In the genomic region with DNA sequence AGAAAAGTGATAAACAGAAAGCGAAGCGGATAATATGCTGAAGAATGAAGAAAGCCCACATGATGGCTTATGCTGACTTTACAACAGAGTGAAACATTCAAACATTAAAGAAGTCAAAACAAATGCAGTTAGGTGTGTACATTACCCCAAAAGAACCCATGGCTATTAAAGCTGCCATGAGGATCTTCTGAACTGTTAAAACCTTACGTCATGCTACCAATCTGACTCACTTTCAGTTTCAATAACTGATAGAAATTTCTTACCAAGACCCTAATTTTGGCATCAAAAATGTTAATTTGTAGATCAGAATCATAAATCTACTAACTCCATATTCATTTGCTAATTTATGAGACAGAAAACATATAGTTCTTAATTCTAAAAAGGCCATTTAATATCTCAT, we compare ENCODE assay signal across 13 cellular contexts. TPM values are rescaled to one million over a fixed set of nuclear protein-coding genes. Genes with fewer than 3 reads are reported as not detected.
DNase-seq lines count a peak whose midpoint lies in the region; ATAC-seq and FAIRE-seq lines count a peak whose summit lies in the region.
"Had no signal": no experiment of that assay in that cellular context is flagged by ENCODE, and none has a peak within 500 bp of the region (broad histone marks: within the 10 kb centered on the region; RNA-seq: fewer than 3 reads in every experiment).

No MANE protein-coding gene starts in this region.

- peaks cover 0 to 6% (median 0%) of the 10 kb centered on the region in 4 donors for H3K4me1 Mint-ChIP-seq in naive thymus-derived CD8-positive, alpha-beta T cell

- FAIRE-seq in RCC 7860 (lab: Jason Lieb, UNC) = no peak

- ATAC-seq in GM18517 (IDR thresholded peaks at IDR 0.05; ENCODE audit: unreplicated experiment) (peak; percentile 97), GM19455 (IDR thresholded peaks at IDR 0.05; ENCODE audit: unreplicated experiment) (peak; percentile 80), HG02884 (IDR thresholded peaks at IDR 0.05; ENCODE audit: unreplicated experiment) (peak; percentile 95), HG03571 (IDR thresholded peaks at IDR 0.05; ENCODE audit: unreplicated experiment) (peak; percentile 87)
- ATAC-seq in naive thymus-derived CD8-positive, alpha-beta T cell = no peak

- H3K36me3 Mint-ChIP-seq in naive thymus-derived CD8-positive, alpha-beta T cell = peaks cover 8 to 51% (median 26%) of the 10 kb centered on the region in 3 donors

- H3K9me3 Mint-ChIP-seq in naive thymus-derived CD8-positive, alpha-beta T cell = no peaks in the 10 kb centered on the region
- H3K9me3 Mint-ChIP-seq: activated naive CD4-positive, alpha-beta T cell treated with anti-CD3 and anti-CD28 coated beads, Interleukin-2, amount 10 ng/mL, durations not matched to agents 7 days and 5 days; dendritic cell treated with granulocyte-macrophage colony-stimulating factor and Interleukin-4, amounts not matched to agents 40 ng/mL and 50 ng/mL, for 4 days had no signal

- DNase-seq in stimulated activated CD4-positive, alpha-beta T cell treated with anti-CD3 and anti-CD28 coated beads, Interleukin-15, amount 100 ng/mL, for 24 hours = no peak
- DNase-seq in NCI-H226 (no peak), RCC 7860 (ENCODE audit: low spot score) (no peak)
- DNase-seq in naive thymus-derived CD8-positive, alpha-beta T cell = no peak
- DNase-seq: activated CD4-positive, CD25-positive, alpha-beta regulatory T cell treated with anti-CD3 and anti-CD28 coated beads, Interleukin-2, amount 50 U/mL, for 72 hours; activated naive CD4-positive, alpha-beta T cell treated with anti-CD3 and anti-CD28 coated beads, Interleukin-2, amount 10 ng/mL, durations not matched to agents 7 days and 5 days; COR-L47; NCI-H345 had no signal

- POLR2A ChIA-PET in naive thymus-derived CD8-positive, alpha-beta T cell (lab: Charles Lee) = no interaction called here

- peak overlapping the region in 2 of 10 donors; percentile 23 to 34 for H3K27ac Mint-ChIP-seq in naive thymus-derived CD8-positive, alpha-beta T cell
- H3K27ac Mint-ChIP-seq: activated naive CD4-positive, alpha-beta T cell treated with anti-CD3 and anti-CD28 coated beads, Interleukin-2, amount 10 ng/mL, durations not matched to agents 7 days and 5 days; dendritic cell treated with granulocyte-macrophage colony-stimulating factor and Interleukin-4, amounts not matched to agents 40 ng/mL and 50 ng/mL, for 4 days had no signal

- no peak overlapping the region for H3K4me3 Mint-ChIP-seq in naive thymus-derived CD8-positive, alpha-beta T cell
- H3K4me3 Mint-ChIP-seq: activated naive CD4-positive, alpha-beta T cell treated with anti-CD3 and anti-CD28 coated beads, Interleukin-2, amount 10 ng/mL, durations not matched to agents 7 days and 5 days; dendritic cell treated with granulocyte-macrophage colony-stimulating factor and Interleukin-4, amounts not matched to agents 40 ng/mL and 50 ng/mL, for 4 days had no signal

- H3K27me3 Mint-ChIP-seq in naive thymus-derived CD8-positive, alpha-beta T cell = no peaks in the 10 kb centered on the region
- H3K27me3 Mint-ChIP-seq: activated naive CD4-positive, alpha-beta T cell treated with anti-CD3 and anti-CD28 coated beads, Interleukin-2, amount 10 ng/mL, durations not matched to agents 7 days and 5 days; dendritic cell treated with granulocyte-macrophage colony-stimulating factor and Interleukin-4, amounts not matched to agents 40 ng/mL and 50 ng/mL, for 4 days had no signal

RNA-seq across cellular contexts. Expression of gene KICS2, which starts 29.1 kb away (rescaled TPM):
- 10 to 100 TPM; 24.4 to 25.3 TPM for total RNA-seq in naive thymus-derived CD8-positive, alpha-beta T cell
- polyA plus RNA-seq in naive thymus-derived CD8-positive, alpha-beta T cell = 10 to 100 TPM in 2 of 3 donors, 1 to 10 TPM in 1; 9.8 to 14.3 (median 10.5) TPM

Comparison
In these comparisons a context has a peak if more than half of its experiments do, and no peak if none do; other contexts are left out.
1. ATAC-seq: peak in GM18517 (single experiment), GM19455 (single experiment), HG02884 (single experiment) and HG03571 (single experiment); none in naive thymus-derived CD8-positive, alpha-beta T cell (0 of 2).